Comparison of ENCODE assay signal across 9 cellular contexts in genomic region chr2:70984576-70985282, GRCh38. TPM values are rescaled to one million over a fixed set of nuclear protein-coding genes. Genes with fewer than 3 reads are reported as not detected.
DNase-seq lines count a peak whose midpoint lies in the region; ATAC-seq and TF ChIP-seq lines count a peak whose summit lies in the region.
"Had no signal": no experiment of that assay in that cellular context is flagged by ENCODE, and none has a peak within 500 bp of the region (broad histone marks: within the 10 kb centered on the region; RNA-seq: fewer than 3 reads in every experiment).

No MANE protein-coding gene starts in this region.

- H3K4me2 ChIP-seq in DOHH2 (ENCODE audit: low read length): peak overlapping the region; percentile 59
- H3K4me2 ChIP-seq: PC-9 had no signal

- H3K4me1 Mint-ChIP-seq in activated CD8-positive, alpha-beta T cell treated with anti-CD3 and anti-CD28 coated beads for 36 hours (ENCODE audit: low read depth): peaks cover 10% of the 10 kb centered on the region
- no peaks in the 10 kb centered on the region for H3K4me1 Mint-ChIP-seq in endodermal cell
- H3K4me1 Mint-ChIP-seq in nephron progenitor cell: peaks cover 19% of the 10 kb centered on the region

- no peak overlapping the region for H3K4me3 Mint-ChIP-seq in activated CD8-positive, alpha-beta T cell treated with anti-CD3 and anti-CD28 coated beads for 36 hours
- H3K4me3 Mint-ChIP-seq in endodermal cell: no peak overlapping the region
- no peak overlapping the region for H3K4me3 Mint-ChIP-seq in nephron progenitor cell

- no peak overlapping the region for H3K27ac Mint-ChIP-seq in activated CD8-positive, alpha-beta T cell treated with anti-CD3 and anti-CD28 coated beads for 36 hours
- H3K27ac Mint-ChIP-seq in endodermal cell: no peak overlapping the region
- no peak overlapping the region for H3K27ac Mint-ChIP-seq in nephron progenitor cell

- H3K9me3 Mint-ChIP-seq in activated CD8-positive, alpha-beta T cell treated with anti-CD3 and anti-CD28 coated beads for 36 hours: no peaks in the 10 kb centered on the region
- H3K9me3 Mint-ChIP-seq in endodermal cell: no peaks in the 10 kb centered on the region
- no peaks in the 10 kb centered on the region for H3K9me3 Mint-ChIP-seq in nephron progenitor cell

- intact Hi-C loops in activated CD8-positive, alpha-beta T cell treated with anti-CD3 and anti-CD28 coated beads for 36 hours (cut with micrococcal nuclease): no loop called here
- intact Hi-C loops in stomach (cut with DNase I; ENCODE audit: low total_unique reads): no loop called here

- TF ChIP-seq CTCF in DOHH2 (IDR thresholded peaks at IDR 0.05; ENCODE audit: low read depth, low read length, poor library complexity, severe bottlenecking): peak; percentile 97
- TF ChIP-seq CTCF in activated CD8-positive, alpha-beta T cell treated with anti-CD3 and anti-CD28 coated beads for 36 hours (IDR thresholded peaks at IDR 0.05): peak; percentile 92
- peak; percentile 95 for TF ChIP-seq CTCF in endodermal cell (conservative IDR thresholded peaks at IDR 0.05)
- TF ChIP-seq CTCF in nephron progenitor cell (IDR thresholded peaks at IDR 0.05): peak; percentile 76
- TF ChIP-seq CTCF in stomach (IDR thresholded peaks at IDR 0.05): peak in 5 of 7 experiments; percentile 54 to 81 (median 76)

- H3K36me3 Mint-ChIP-seq in activated CD8-positive, alpha-beta T cell treated with anti-CD3 and anti-CD28 coated beads for 36 hours (ENCODE audit: low read depth): peaks cover 30% of the 10 kb centered on the region
- peaks cover 32% of the 10 kb centered on the region for H3K36me3 Mint-ChIP-seq in endodermal cell (ENCODE audit: low read depth)
- peaks cover 28% of the 10 kb centered on the region for H3K36me3 Mint-ChIP-seq in nephron progenitor cell (ENCODE audit: low read depth)

- in situ Hi-C loops in KBM-7 (cut with MboI; ENCODE audit: low pct_unique_long_range_greater_than_20kb, low sequenced_read_pairs): no loop called here

- no peak for TF ChIP-seq POLR2A in stomach (IDR thresholded peaks at IDR 0.05)

- H3K4me3 ChIP-seq in DOHH2 (ENCODE audit: low read length) (peak overlapping the region; percentile 35; the same call in 1 of the 2 replicates), endodermal cell (ENCODE audit: low read length) (no peak overlapping the region), stomach (no peak overlapping the region)
- H3K4me3 ChIP-seq: PC-9 had no signal

- no peaks in the 10 kb centered on the region for H3F3A ChIP-seq in DOHH2 (ENCODE audit: control insufficient read depth, insufficient read depth)

- 44 to 70% methylated on average over 19 to 32 of the region's 32 CpGs for WGBS in endodermal cell (ENCODE audit: insufficient coverage in 1 of 2, insufficient read length in 1 of 2), 2 experiments
- WGBS in stomach, 5 donors: 29 to 56% (median 36%) methylated on average over 10 to 32 of the region's 32 CpGs

- H4K20me1 ChIP-seq in DOHH2 (ENCODE audit: control insufficient read depth, insufficient read depth, low read depth, low read length): no peaks in the 10 kb centered on the region

- H3K9me3 ChIP-seq in DOHH2 (ENCODE audit: control insufficient read depth, insufficient read depth, low read length) (no peaks in the 10 kb centered on the region), endodermal cell (ENCODE audit: control insufficient read depth, low read length) (no peaks in the 10 kb centered on the region), stomach (no peaks in the 10 kb centered on the region)

- TF ChIP-seq EP300 in stomach (IDR thresholded peaks at IDR 0.05): no peak

- H3K9me2 ChIP-seq in DOHH2 (replicated peaks; ENCODE audit: control insufficient read depth, low read length): no peaks in the 10 kb centered on the region

- DNase-seq in KBM-7 (peak; percentile 62), endodermal cell (peak; percentile 89), nephron progenitor cell (peak; percentile 77), stomach (peak; percentile 76), kidney glomerular epithelial cell (lab: John Stamatoyannopoulos, UW) (no peak)
- DNase-seq in activated CD8-positive, alpha-beta T cell treated with anti-CD3 and anti-CD28 coated beads for 36 hours: peak; percentile 88

- H3K36me3 ChIP-seq in DOHH2 (ENCODE audit: control insufficient read depth, low read length): peaks cover 49% of the 10 kb centered on the region
- H3K36me3 ChIP-seq in endodermal cell (ENCODE audit: control insufficient read depth, insufficient read depth, low read length): peaks cover 31% of the 10 kb centered on the region
- peaks cover 39 to 74% (median 57%) of the 10 kb centered on the region in 4 donors for H3K36me3 ChIP-seq in stomach

- no peaks in the 10 kb centered on the region for H3K79me2 ChIP-seq in DOHH2 (ENCODE audit: control insufficient read depth, low read length)

- no peak overlapping the region for H3K27ac ChIP-seq in DOHH2 (ENCODE audit: low read depth, low read length)
- no peak overlapping the region for H3K27ac ChIP-seq in endodermal cell (ENCODE audit: low read depth, low read length)
- peak overlapping the region in 1 of 5 donors; percentile 4 for H3K27ac ChIP-seq in stomach
- H3K27ac ChIP-seq: PC-9 had no signal

- POLR2A ChIA-PET in activated CD8-positive, alpha-beta T cell treated with anti-CD3 and anti-CD28 coated beads for 36 hours (lab: Charles Lee): interaction anchor here (0.5 to 1.9 kb wide), 6 partner anchors 9 to 148 kb away, joined by 3 to 5 read pairs (median 4); no protein-coding TSS in a partner anchor

- CTCF ChIA-PET in activated CD8-positive, alpha-beta T cell treated with anti-CD3 and anti-CD28 coated beads for 36 hours (lab: Charles Lee): interaction anchor here (0.7 to 6.0 kb wide), 14 partner anchors 8 to 127 kb away, joined by 3 to 60 read pairs (median 5); no protein-coding TSS in a partner anchor

- no peak overlapping the region for H3K9ac ChIP-seq in endodermal cell (ENCODE audit: extremely low read depth, low read length, poor library complexity, severe bottlenecking)

- H3K4me1 ChIP-seq in DOHH2 (ENCODE audit: control insufficient read depth, low read length): peaks cover 15% of the 10 kb centered on the region
- no peaks in the 10 kb centered on the region for H3K4me1 ChIP-seq in endodermal cell (ENCODE audit: control insufficient read depth, insufficient read depth, low read length)
- H3K4me1 ChIP-seq in stomach: peaks cover 0 to 21% (median 12%) of the 10 kb centered on the region in 4 donors

- no peaks in the 10 kb centered on the region for H3K27me3 Mint-ChIP-seq in activated CD8-positive, alpha-beta T cell treated with anti-CD3 and anti-CD28 coated beads for 36 hours
- H3K27me3 Mint-ChIP-seq in endodermal cell (ENCODE audit: insufficient read depth) (peaks cover 6% of the 10 kb centered on the region), nephron progenitor cell (ENCODE audit: low read depth, poor library complexity) (peaks cover 9% of the 10 kb centered on the region)

- ATAC-seq in GM21526 (IDR thresholded peaks at IDR 0.05; ENCODE audit: low FRiP score, unreplicated experiment): peak; percentile 79
- ATAC-seq in activated CD8-positive, alpha-beta T cell treated with anti-CD3 and anti-CD28 coated beads for 36 hours: peak; percentile 100

- H3K27me3 ChIP-seq in DOHH2 (ENCODE audit: control insufficient read depth, low read length): no peaks in the 10 kb centered on the region
- peaks cover 4% of the 10 kb centered on the region for H3K27me3 ChIP-seq in endodermal cell (ENCODE audit: control insufficient read depth, insufficient read depth, low read length, poor library complexity, severe bottlenecking)
- no peaks in the 10 kb centered on the region for H3K27me3 ChIP-seq in stomach

RNA-seq across cellular contexts. Expression of gene ANKRD53, which starts 6.3 kb away (rescaled TPM):
- not detected for total RNA-seq in activated CD8-positive, alpha-beta T cell treated with anti-CD3 and anti-CD28 coated beads for 36 hours
- total RNA-seq in endodermal cell (under 1 TPM; 0.24 to 0.97 TPM), stomach (under 1 TPM in 1 of 5 donors, not detected in 4; 0.45 TPM)
- 1.1 TPM for polyA plus RNA-seq in endodermal cell (2013, experiment 1 of 2)
- 0.62 TPM for polyA plus RNA-seq in endodermal cell (2013, experiment 2 of 2)
- polyA plus RNA-seq in stomach: 1 to 10 TPM in 2 of 3 donors, under 1 TPM in 1; 0.88 to 2.3 (median 1.3) TPM
- total RNA-seq: PC-9 had no signal

RNA-seq across cellular contexts. Expression of gene TEX261, which starts 9.9 kb away (rescaled TPM):
- total RNA-seq in activated CD8-positive, alpha-beta T cell treated with anti-CD3 and anti-CD28 coated beads for 36 hours: 10 to 100 TPM; 38.8 to 39.9 TPM
- total RNA-seq in endodermal cell (10 to 100 TPM; 13.3 to 19.9 TPM), stomach (10 to 100 TPM in 2 of 5 donors, 1 to 10 TPM in 3; 5.2 to 39.1 (median 9.4) TPM)
- polyA plus RNA-seq in endodermal cell (2013, experiment 1 of 2): 33.6 TPM
- polyA plus RNA-seq in endodermal cell (2013, experiment 2 of 2): 25.2 TPM
- 10 to 100 TPM; 17.1 to 19.2 (median 17.9) TPM for polyA plus RNA-seq in stomach

RNA-seq across cellular contexts. Expression of gene ATP6V1B1, which starts 49.0 kb away (rescaled TPM):
- total RNA-seq in activated CD8-positive, alpha-beta T cell treated with anti-CD3 and anti-CD28 coated beads for 36 hours: not detected
- total RNA-seq in endodermal cell (not detected), stomach (under 1 TPM in 1 of 5 donors, not detected in 4; 0.55 TPM)
- polyA plus RNA-seq in endodermal cell (2013, experiment 1 of 2): 1.1 TPM
- 0.79 TPM for polyA plus RNA-seq in endodermal cell (2013, experiment 2 of 2)
- polyA plus RNA-seq in stomach: under 1 TPM in 1 of 3 donors, not detected in 2; 0.35 TPM
